23 cellular contexts compared by ENCODE assay signal in genomic region chr3:61573441-61573840, GRCh38. TPM values are rescaled to one million over a fixed set of nuclear protein-coding genes. Genes with fewer than 3 reads are reported as not detected.
DNase-seq lines count a peak whose midpoint lies in the region; TF ChIP-seq lines count a peak whose summit lies in the region.
"Had no signal": no experiment of that assay in that cellular context is flagged by ENCODE, and none has a peak within 500 bp of the region (broad histone marks: within the 10 kb centered on the region; RNA-seq: fewer than 3 reads in every experiment).

No MANE protein-coding gene starts in this region.

- H3K9me3 ChIP-seq in fibroblast of lung (ENCODE audit: control insufficient read depth, insufficient read depth, low read depth, low read length) = no peaks in the 10 kb centered on the region
- no peaks in the 10 kb centered on the region for H3K9me3 ChIP-seq in BE2C
- no peaks in the 10 kb centered on the region for H3K9me3 ChIP-seq in suprapubic skin
- H3K9me3 ChIP-seq: HAP-1, Peyer's patch had no signal

- TF ChIP-seq EP300 in suprapubic skin (IDR thresholded peaks at IDR 0.05) = no peak

- H4K20me1 ChIP-seq in fibroblast of lung (ENCODE audit: control insufficient read depth, extremely low read depth, insufficient read depth, low read length) = no peaks in the 10 kb centered on the region

- no peak for TF ChIP-seq POLR2A in suprapubic skin (IDR thresholded peaks at IDR 0.05)

- H3K4me1 ChIP-seq in fibroblast of lung (ENCODE audit: control insufficient read depth, extremely low read depth, insufficient read depth, low read length) (peaks cover 9% of the 10 kb centered on the region), BE2C (no peaks in the 10 kb centered on the region), suprapubic skin (no peaks in the 10 kb centered on the region)
- H3K4me1 ChIP-seq: HAP-1 had no signal

- peaks cover 43% of the 10 kb centered on the region for H3K79me2 ChIP-seq in fibroblast of lung (ENCODE audit: control insufficient read depth, insufficient read depth, low read length)

- DNase-seq in ELR (ENCODE audit: low read depth) = peak; percentile 81
- peak; percentile 69 for DNase-seq in RPMI7951 (ENCODE audit: low read depth)
- DNase-seq in fibroblast of lung (ENCODE audit: low read depth in 2 of 2) = peak; percentile 45 to 67
- peak; percentile 52 for DNase-seq in skeletal muscle cell (ENCODE audit: low read depth)
- no peak for DNase-seq in NCI-H82 treated with DMSO at 0.1 percent for 48 hours (lab: John Stamatoyannopoulos, UW; ENCODE audit: unreplicated experiment)
- no peak for DNase-seq in RKO (ENCODE audit: low spot score)
- DNase-seq in BE2C = no peak
- no peak for DNase-seq in suprapubic skin (ENCODE audit: low spot score in 2 of 2)
- DNase-seq: ACHN; C1 segment of cervical spinal cord; Calu3; CD8-positive, alpha-beta T cell; DMS153; KG1; NCI-H1105; NCI-H146; NCI-H2029 treated with DMSO at 0.1 percent for 48 hours; NCI-H226; NCI-H510A treated with DMSO at 0.1 percent for 48 hours; NCI-H774; Peyer's patch; Right ventricle myocardium superior had no signal

- no peak for TF ChIP-seq CTCF in fibroblast of lung (conservative IDR thresholded peaks at IDR 0.05 in 1 of 2, IDR thresholded peaks at IDR 0.05 in 1 of 2; ENCODE audit: low read depth in 1 of 2, low read length in 2 of 2)
- TF ChIP-seq CTCF in BE2C (IDR thresholded peaks at IDR 0.05; ENCODE audit: low read depth, low read length) = no peak
- TF ChIP-seq CTCF in suprapubic skin (IDR thresholded peaks at IDR 0.05) = no peak

- H3K9ac ChIP-seq in fibroblast of lung (ENCODE audit: insufficient read depth, low read length) = no peak overlapping the region

- H3K36me3 ChIP-seq in fibroblast of lung (ENCODE audit: control insufficient read depth, insufficient read depth, low read length) (no peaks in the 10 kb centered on the region), BE2C (no peaks in the 10 kb centered on the region), suprapubic skin (no peaks in the 10 kb centered on the region)
- H3K36me3 ChIP-seq: HAP-1, Peyer's patch had no signal

- H3K27me3 ChIP-seq in fibroblast of lung (ENCODE audit: control insufficient read depth, insufficient read depth, low read length) = no peaks in the 10 kb centered on the region
- peaks cover 23% of the 10 kb centered on the region for H3K27me3 ChIP-seq in BE2C
- no peaks in the 10 kb centered on the region for H3K27me3 ChIP-seq in suprapubic skin
- H3K27me3 ChIP-seq: Peyer's patch had no signal

- H3K4me3 ChIP-seq in fibroblast of lung (replicated peaks in 1 of 4; ENCODE audit: control extremely low read depth in 1 of 4, insufficient read depth in 1 of 4, low read depth in 3 of 4, low read length in 4 of 4) (no peak overlapping the region), skeletal muscle cell (ENCODE audit: low read depth, low read length) (no peak overlapping the region), BE2C (ENCODE audit: low read depth, low read length) (no peak overlapping the region), suprapubic skin (no peak overlapping the region)
- H3K4me3 ChIP-seq: HAP-1, Peyer's patch had no signal

- 67% methylated on average over 3 of the region's 3 CpGs for WGBS in suprapubic skin

- no peak overlapping the region for H2AFZ ChIP-seq in fibroblast of lung (ENCODE audit: low read length)

- no peak overlapping the region for H3K27ac ChIP-seq in fibroblast of lung (ENCODE audit: insufficient read depth, low read length)
- H3K27ac ChIP-seq in suprapubic skin = no peak overlapping the region
- H3K27ac ChIP-seq: Peyer's patch had no signal

- no peak overlapping the region for H3K4me2 ChIP-seq in fibroblast of lung (ENCODE audit: extremely low read depth, insufficient read depth, low read length)

RNA-seq across cellular contexts. Expression of gene PTPRG, which starts 12.1 kb away (rescaled TPM):
- total RNA-seq in RPMI7951 (2014; rRNA removed; shearing (Covaris generic)) = 43.0 and 44.9 TPM in 2 replicates
- 64.5 and 97.9 TPM in 2 replicates for total RNA-seq in fibroblast of lung
- 31.7 and 67.0 TPM in 2 replicates for polyA plus RNA-seq in fibroblast of lung
- polyA plus RNA-seq in fibroblast of lung (2012) = 22.6 and 47.6 TPM in 2 replicates
- 68.2 and 98.8 TPM in 2 replicates for polyA minus RNA-seq in fibroblast of lung (ENCODE audit: low replicate concordance)
- 1.0 TPM for polyA plus RNA-seq in BE2C (2012; ENCODE audit: insufficient read depth, insufficient read length, low read depth)
- 10 to 100 TPM; 11.0 to 18.5 (median 14.9) TPM for total RNA-seq in suprapubic skin
- total RNA-seq: CD8-positive, alpha-beta T cell had no signal

Comparison
In these comparisons a context has a peak if more than half of its experiments do, and no peak if none do; other contexts are left out.
1. DNase-seq: peak in ELR (single experiment), RPMI7951 (single experiment), fibroblast of lung (2 of 2) and skeletal muscle cell (single experiment); none in NCI-H82 treated with DMSO at 0.1 percent for 48 hours (single experiment), RKO (single experiment), BE2C (single experiment) and suprapubic skin (0 of 2).